ENCODE assay signal across 8 cellular contexts in the genomic region with DNA sequence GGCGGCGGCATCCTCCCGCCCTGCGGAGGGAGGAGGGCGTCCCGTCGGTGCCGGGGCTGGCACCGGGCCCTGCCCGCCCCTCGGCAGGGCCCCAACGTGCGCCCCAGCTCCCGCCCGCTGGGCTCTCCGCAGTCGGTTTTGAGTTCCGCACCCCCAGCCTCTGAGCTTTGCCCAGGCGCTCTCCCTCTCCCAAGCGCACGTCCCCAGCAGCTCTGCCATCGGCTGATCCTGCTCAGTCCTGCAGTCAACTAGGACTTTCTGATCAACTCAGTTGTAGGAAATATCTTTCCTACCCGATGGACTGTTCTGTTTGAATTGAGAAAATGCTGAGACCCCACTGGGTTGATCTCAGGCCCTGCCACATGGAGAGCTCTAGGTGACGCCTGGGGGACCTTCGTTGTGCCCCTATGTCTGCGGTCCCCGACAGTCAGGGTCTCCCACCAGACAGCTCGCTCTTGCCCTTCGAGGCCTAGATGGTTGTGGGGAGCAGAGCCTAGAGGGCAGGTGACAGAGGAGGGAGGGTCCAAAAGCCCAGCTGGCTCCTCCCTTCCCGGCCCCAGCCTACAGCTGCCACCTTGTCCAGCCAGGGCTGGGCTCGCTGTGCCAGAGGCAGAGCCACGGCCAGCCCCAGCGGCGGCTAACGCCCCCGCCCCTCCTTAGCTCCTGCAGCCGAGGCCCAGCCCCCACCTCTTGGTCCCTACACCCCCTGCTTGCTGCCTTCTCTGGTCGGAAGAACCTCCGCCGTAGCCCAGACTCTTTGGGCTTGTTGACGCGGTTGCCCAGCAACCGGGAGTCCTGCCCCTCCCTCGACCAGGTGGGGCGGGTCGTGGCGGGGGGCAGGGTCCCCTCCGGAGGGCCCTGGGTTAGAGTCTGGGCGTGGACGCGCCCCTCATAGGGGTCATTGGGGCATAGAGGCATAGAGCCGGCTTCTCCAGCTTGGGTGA. TPM values are rescaled to one million over a fixed set of nuclear protein-coding genes. Genes with fewer than 3 reads are reported as not detected.
DNase-seq lines count a peak whose midpoint lies in the region; ATAC-seq and TF ChIP-seq lines count a peak whose summit lies in the region.

A gene with protein sequence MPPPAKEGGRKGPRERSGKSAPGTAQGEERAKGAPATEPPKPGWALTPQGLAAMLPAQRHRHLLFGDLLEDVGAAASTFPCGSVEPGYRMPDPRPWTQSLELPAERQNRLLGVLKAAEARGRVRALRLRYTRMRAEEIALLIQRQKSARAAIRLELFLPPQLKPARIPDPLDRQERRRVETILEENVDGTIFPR (minus strand): TSS at position 190 of the 944 bp plus-strand sequence. CDS start 179 bp downstream, at position 11.

- intact Hi-C loops in CD8-positive, alpha-beta T cell (cut with DNase I, micrococcal nuclease), result loop anchor here in 1 of 2 experiments (5.0 kb wide), 2 partner anchors 173 to 547 kb away; a partner anchor contains a TSS

- no peak for TF ChIP-seq EP300 in neural cell (conservative IDR thresholded peaks at IDR 0.05; ENCODE audit: poor library complexity, severe bottlenecking)

- peak within 1 kb of the TSS; percentile 30 for H3K4me2 ChIP-seq in neural cell (ENCODE audit: low read length)

- ATAC-seq in CD8-positive, alpha-beta T cell, result no peak
- no peak for ATAC-seq in HG03196 (IDR thresholded peaks at IDR 0.05; ENCODE audit: unreplicated experiment)

- H3K9ac ChIP-seq in neural cell (ENCODE audit: low read length), result peak within 1 kb of the TSS; percentile 64

- H3F3A ChIP-seq in neural cell (ENCODE audit: insufficient read depth, low read length, poor library complexity, severe bottlenecking), result no peaks in the 10 kb centered on the region

- H3K27me3 Mint-ChIP-seq in CD8-positive, alpha-beta T cell (ENCODE audit: low read depth), result peaks cover 6% of the 10 kb centered on the region

- H3K27ac Mint-ChIP-seq in CD8-positive, alpha-beta T cell, result no peak within 1 kb of the TSS

- CTCF ChIA-PET in CD8-positive, alpha-beta T cell (lab: Charles Lee), result interaction anchor here (0.6 to 6.5 kb wide), 14 partner anchors 12 to 299 kb away, joined by 3 to 103 read pairs (median 4); a partner anchor contains a TSS

- peak within 1 kb of the TSS; percentile 45 for H3K4me3 ChIP-seq in CD8-positive, alpha-beta T cell (ENCODE audit: low read depth, low read length)
- H3K4me3 ChIP-seq in coronary artery (peak within 1 kb of the TSS; percentile 82), neural cell (ENCODE audit: low read length) (peak within 1 kb of the TSS; percentile 71)

- POLR2A ChIA-PET in CD8-positive, alpha-beta T cell (lab: Charles Lee), result interaction anchor here (1.0 to 1.4 kb wide), 3 partner anchors 22 to 563 kb away, joined by 3 to 4 read pairs (median 4); a partner anchor contains a TSS

- H3K9me3 ChIP-seq in CD8-positive, alpha-beta T cell (ENCODE audit: low read length), result no peaks in the 10 kb centered on the region
- no peaks in the 10 kb centered on the region for H3K9me3 ChIP-seq in neural cell (ENCODE audit: low read length)

- H4K20me1 ChIP-seq in neural cell (ENCODE audit: insufficient read depth), result no peaks in the 10 kb centered on the region

- no peak for DNase-seq in CD8-positive, alpha-beta T cell
- DNase-seq in NCI-H1105 (lab: John Stamatoyannopoulos, UW) (peak; percentile 44), coronary artery (ENCODE audit: low spot score) (no peak), epidermal melanocyte (ENCODE audit: insufficient read length, low spot score) (no peak), anterior cingulate cortex (lab: John Stamatoyannopoulos, UW) (no peak), DMS 273 treated with DMSO at 0.1 percent for 48 hours (lab: John Stamatoyannopoulos, UW) (no peak)

- H3K9me2 ChIP-seq in neural cell (ENCODE audit: insufficient read depth, low read length), result no peaks in the 10 kb centered on the region

- H3K27me3 ChIP-seq in CD8-positive, alpha-beta T cell (ENCODE audit: insufficient read depth, low read length), result no peaks in the 10 kb centered on the region
- peaks cover 22% of the 10 kb centered on the region for H3K27me3 ChIP-seq in neural cell (ENCODE audit: insufficient read depth, low read depth, low read length)

- peak within 1 kb of the TSS; percentile 90 for H3K4me3 Mint-ChIP-seq in CD8-positive, alpha-beta T cell

- no peaks in the 10 kb centered on the region for H3K36me3 ChIP-seq in CD8-positive, alpha-beta T cell (ENCODE audit: insufficient read depth, low read length)
- no peaks in the 10 kb centered on the region for H3K36me3 ChIP-seq in neural cell (ENCODE audit: insufficient read depth, low read length)

- no peaks in the 10 kb centered on the region for H3K79me2 ChIP-seq in neural cell (replicated peaks; ENCODE audit: insufficient read depth, low read length)

- H3K36me3 Mint-ChIP-seq in CD8-positive, alpha-beta T cell, result no peaks in the 10 kb centered on the region

- peaks cover 40% of the 10 kb centered on the region for H3K4me1 ChIP-seq in CD8-positive, alpha-beta T cell (ENCODE audit: insufficient read depth, low read length)

- no peak for TF ChIP-seq RAD21 in neural cell (conservative IDR thresholded peaks at IDR 0.05)

- peak within 1 kb of the TSS; percentile 21 for H2AFZ ChIP-seq in neural cell (ENCODE audit: low read depth, low read length)

- H3K9me3 Mint-ChIP-seq in CD8-positive, alpha-beta T cell, result peaks cover 5% of the 10 kb centered on the region

- H3K4me1 Mint-ChIP-seq in CD8-positive, alpha-beta T cell (ENCODE audit: low read depth), result peaks cover 35% of the 10 kb centered on the region

- H3K27ac ChIP-seq in CD8-positive, alpha-beta T cell (ENCODE audit: low read depth, low read length), result no peak within 1 kb of the TSS
- no peak within 1 kb of the TSS for H3K27ac ChIP-seq in coronary artery
- H3K27ac ChIP-seq in neural cell (ENCODE audit: low read length), result no peak within 1 kb of the TSS

- no peak for TF ChIP-seq CTCF in CD8-positive, alpha-beta T cell (IDR thresholded peaks at IDR 0.05)
- no peak for TF ChIP-seq CTCF in coronary artery (IDR thresholded peaks at IDR 0.05)
- no peak for TF ChIP-seq CTCF in neural cell (IDR thresholded peaks at IDR 0.05; ENCODE audit: poor library complexity, severe bottlenecking)

TF ChIP-seq in neural cell, 6 proteins besides CTCF, POLR2A, EP300 and RAD21:
- TF ChIP-seq MXI1 (conservative IDR thresholded peaks at IDR 0.05; ENCODE audit: poor library complexity, severe bottlenecking) (no peak), EZH2 (IDR thresholded peaks at IDR 0.05; ENCODE audit: borderline replicate concordance, insufficient read depth, low read length, poor library complexity, severe bottlenecking) (no peak), SMC3 (conservative IDR thresholded peaks at IDR 0.05; ENCODE audit: poor library complexity) (no peak), TAF1 (IDR thresholded peaks at IDR 0.05; ENCODE audit: low read depth) (no peak), POLR2AphosphoS5 (IDR thresholded peaks at IDR 0.05) (no peak)
- TF ChIP-seq, protein P1, sequence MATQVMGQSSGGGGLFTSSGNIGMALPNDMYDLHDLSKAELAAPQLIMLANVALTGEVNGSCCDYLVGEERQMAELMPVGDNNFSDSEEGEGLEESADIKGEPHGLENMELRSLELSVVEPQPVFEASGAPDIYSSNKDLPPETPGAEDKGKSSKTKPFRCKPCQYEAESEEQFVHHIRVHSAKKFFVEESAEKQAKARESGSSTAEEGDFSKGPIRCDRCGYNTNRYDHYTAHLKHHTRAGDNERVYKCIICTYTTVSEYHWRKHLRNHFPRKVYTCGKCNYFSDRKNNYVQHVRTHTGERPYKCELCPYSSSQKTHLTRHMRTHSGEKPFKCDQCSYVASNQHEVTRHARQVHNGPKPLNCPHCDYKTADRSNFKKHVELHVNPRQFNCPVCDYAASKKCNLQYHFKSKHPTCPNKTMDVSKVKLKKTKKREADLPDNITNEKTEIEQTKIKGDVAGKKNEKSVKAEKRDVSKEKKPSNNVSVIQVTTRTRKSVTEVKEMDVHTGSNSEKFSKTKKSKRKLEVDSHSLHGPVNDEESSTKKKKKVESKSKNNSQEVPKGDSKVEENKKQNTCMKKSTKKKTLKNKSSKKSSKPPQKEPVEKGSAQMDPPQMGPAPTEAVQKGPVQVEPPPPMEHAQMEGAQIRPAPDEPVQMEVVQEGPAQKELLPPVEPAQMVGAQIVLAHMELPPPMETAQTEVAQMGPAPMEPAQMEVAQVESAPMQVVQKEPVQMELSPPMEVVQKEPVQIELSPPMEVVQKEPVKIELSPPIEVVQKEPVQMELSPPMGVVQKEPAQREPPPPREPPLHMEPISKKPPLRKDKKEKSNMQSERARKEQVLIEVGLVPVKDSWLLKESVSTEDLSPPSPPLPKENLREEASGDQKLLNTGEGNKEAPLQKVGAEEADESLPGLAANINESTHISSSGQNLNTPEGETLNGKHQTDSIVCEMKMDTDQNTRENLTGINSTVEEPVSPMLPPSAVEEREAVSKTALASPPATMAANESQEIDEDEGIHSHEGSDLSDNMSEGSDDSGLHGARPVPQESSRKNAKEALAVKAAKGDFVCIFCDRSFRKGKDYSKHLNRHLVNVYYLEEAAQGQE (IDR thresholded peaks at IDR 0.05; ENCODE audit: borderline replicate concordance), result no peak

RNA-seq across cellular contexts. Expression of the gene that starts here (rescaled TPM):
- total RNA-seq in CD8-positive, alpha-beta T cell, result under 1 TPM in 1 of 2 experiments, not detected in 1; 0.42 TPM
- polyA plus RNA-seq in neural cell, result 9.3 and 16.3 TPM in 2 replicates
- polyA minus RNA-seq in neural cell, result 1.4 and 1.9 TPM in 2 replicates
